Comparison of ENCODE assay signal across 1 cellular context in genomic region chr12:133129368-133130037, GRCh38.
TF ChIP-seq lines count a peak whose summit lies in the region.

No MANE protein-coding gene starts in this region.

TF ChIP-seq in HepG2, 621 proteins besides CTCF, POLR2A, EP300 and RAD21:
- peak; percentile 25; the same call in 1 of the 2 replicates for TF ChIP-seq ZNF670 (CRISPR knock-in tag; IDR thresholded peaks at IDR 0.05; ENCODE audit: borderline replicate concordance)
- TF ChIP-seq LBX2 (CRISPR knock-in tag; IDR thresholded peaks at IDR 0.05; ENCODE audit: borderline replicate concordance), result no peak
